5 cellular contexts compared by ENCODE assay signal in genomic region chr5:95124101-95124500, GRCh38.
"Had no signal": no experiment of that assay in that cellular context is flagged by ENCODE, and none has a peak within 500 bp of the region (broad histone marks: within the 10 kb centered on the region; RNA-seq: fewer than 3 reads in every experiment).

No MANE protein-coding gene starts in this region.

- FAIRE-seq: H1, H54, HepG2 had no signal

- DNase-seq: HFFc6, KBM-7 had no signal
